1 cellular context compared by ENCODE assay signal in genomic region chr1:93172778-93173177, GRCh38.
TF ChIP-seq lines count a peak whose summit lies in the region.

No MANE protein-coding gene starts in this region.

TF ChIP-seq in A549, 52 proteins besides CTCF, POLR2A, EP300 and RAD21 (continued from another document):
- TF ChIP-seq HMGXB4 (CRISPR knock-in tag; IDR thresholded peaks at IDR 0.05; ENCODE audit: borderline replicate concordance) (no peak), MAFK (IDR thresholded peaks at IDR 0.05; ENCODE audit: partially characterized antibody) (no peak)
